Comparison of ENCODE assay signal across 10 cellular contexts in the genomic region with DNA sequence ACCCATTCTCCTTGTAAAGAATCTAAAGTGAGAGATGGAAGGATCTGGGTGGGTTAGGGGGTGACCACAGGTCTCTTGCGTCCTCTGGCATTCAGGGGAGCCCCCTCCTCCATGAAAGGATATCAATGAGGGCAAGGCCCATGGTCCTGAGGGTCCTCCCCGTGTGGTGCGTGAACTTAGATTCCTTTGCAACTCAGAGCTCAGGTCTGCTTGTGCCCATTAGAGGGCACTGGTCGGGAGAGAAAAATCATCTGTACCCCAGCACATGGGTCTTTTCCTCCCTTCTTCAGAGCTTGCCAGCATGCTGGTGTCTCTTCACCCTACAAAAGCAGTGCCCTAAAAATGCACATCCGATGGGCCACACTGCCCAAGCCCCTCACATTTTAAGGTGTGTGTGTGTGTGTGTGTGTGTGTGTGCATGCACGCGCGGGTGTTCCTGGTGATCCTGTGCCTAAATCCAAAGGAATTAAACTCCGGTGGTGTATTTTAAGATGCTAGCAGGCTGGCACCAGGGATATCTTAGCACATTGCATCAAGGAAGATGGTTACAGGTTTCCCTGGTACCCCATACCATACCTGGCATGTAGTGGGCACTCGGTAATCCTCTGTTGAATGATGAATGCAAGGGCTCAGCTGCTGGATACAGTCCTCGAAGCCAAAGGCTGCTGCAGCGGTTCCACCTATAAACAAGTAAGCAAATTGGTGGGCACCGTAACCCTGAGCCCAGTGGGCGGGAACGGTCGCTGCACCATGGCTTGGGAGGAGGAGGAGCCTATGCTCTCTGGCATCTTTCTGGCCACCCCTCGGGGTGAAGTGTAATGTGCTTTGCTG. TPM values are rescaled to one million over a fixed set of nuclear protein-coding genes. Genes with fewer than 3 reads are reported as not detected.
DNase-seq lines count a peak whose midpoint lies in the region; ATAC-seq and TF ChIP-seq lines count a peak whose summit lies in the region.
"Had no signal": no experiment of that assay in that cellular context is flagged by ENCODE, and none has a peak within 500 bp of the region (broad histone marks: within the 10 kb centered on the region; RNA-seq: fewer than 3 reads in every experiment).

No MANE protein-coding gene starts in this region.

- peak overlapping the region in 3 of 4 donors; percentile 78 to 83 (median 78) for H3K27ac ChIP-seq in gastrocnemius medialis

- peaks cover 45 to 47% of the 10 kb centered on the region in 2 donors for H3K4me1 ChIP-seq in gastrocnemius medialis

- in situ Hi-C loops in gastrocnemius medialis (cut with MboI; ENCODE audit: low sequenced_read_pairs in 4 of 4): no loop called here
- in situ Hi-C loops in GM13977 (cut with MboI; ENCODE audit: low pct_unique_long_range_greater_than_20kb, low sequenced_read_pairs, unreplicated experiment): no loop called here

- TF ChIP-seq POLR2A in gastrocnemius medialis (IDR thresholded peaks at IDR 0.05): no peak

- no peak overlapping the region for H3K4me3 Mint-ChIP-seq in WTC11
- H3K4me3 Mint-ChIP-seq: nephron progenitor cell had no signal

- no peaks in the 10 kb centered on the region for H3K27me3 ChIP-seq in gastrocnemius medialis

- DNase-seq in D341Med (ENCODE audit: low spot score) (peak; percentile 70), M059J (ENCODE audit: low read depth) (peak; percentile 28), epithelial cell of esophagus (ENCODE audit: low read depth) (no peak), gastrocnemius medialis (no peak), GM13977 (ENCODE audit: low spot score) (no peak), WTC11 (ENCODE audit: low spot score) (no peak), pons (ENCODE audit: low spot score) (no peak)
- DNase-seq: NCI-H1048, nephron progenitor cell had no signal

- no peaks in the 10 kb centered on the region for H3K36me3 Mint-ChIP-seq in WTC11

- no peaks in the 10 kb centered on the region for H3K9me3 ChIP-seq in gastrocnemius medialis

- H3K9me3 Mint-ChIP-seq in WTC11: no peaks in the 10 kb centered on the region
- H3K9me3 Mint-ChIP-seq: nephron progenitor cell had no signal

- intact Hi-C loops in gastrocnemius medialis (cut with DNase I; ENCODE audit: low total_unique reads): no loop called here

- ATAC-seq in gastrocnemius medialis (no peak), WTC11 (no peak), HG03139 (IDR thresholded peaks at IDR 0.05; ENCODE audit: unreplicated experiment) (no peak)

- H3K27me3 Mint-ChIP-seq in WTC11 (ENCODE audit: low read depth): peaks cover 58% of the 10 kb centered on the region

- H3K4me1 Mint-ChIP-seq in WTC11: peaks cover 11% of the 10 kb centered on the region

- no peaks in the 10 kb centered on the region for H3K36me3 ChIP-seq in gastrocnemius medialis

- no peak overlapping the region for H3K4me3 ChIP-seq in epithelial cell of esophagus (ENCODE audit: low read length)
- H3K4me3 ChIP-seq in gastrocnemius medialis: no peak overlapping the region

- CTCF ChIA-PET in WTC11 (lab: Charles Lee): interaction anchor here (0.7 to 5.2 kb wide), 8 partner anchors 14 to 813 kb away, joined by 3 to 51 read pairs (median 4); a partner anchor contains a TSS

- TF ChIP-seq CTCF in epithelial cell of esophagus (IDR thresholded peaks at IDR 0.05; ENCODE audit: insufficient read depth, low read depth, low read length, missing control alignments) (peak; percentile 33), gastrocnemius medialis (IDR thresholded peaks at IDR 0.05 in 4 of 5, conservative IDR thresholded peaks at IDR 0.05 in 1 of 5) (peak in 1 of 5 experiments; percentile 17), GM13977 (IDR thresholded peaks at IDR 0.05; ENCODE audit: extremely low read depth, insufficient read depth, missing control alignments) (no peak), WTC11 (IDR thresholded peaks at IDR 0.05) (no peak)

- H3K27ac Mint-ChIP-seq in WTC11: no peak overlapping the region
- H3K27ac Mint-ChIP-seq: nephron progenitor cell had no signal

- POLR2A ChIA-PET in WTC11 (lab: Charles Lee): no interaction called here

TF ChIP-seq in WTC11, 78 proteins besides CTCF, POLR2A, EP300 and RAD21:
- TF ChIP-seq, protein P1, sequence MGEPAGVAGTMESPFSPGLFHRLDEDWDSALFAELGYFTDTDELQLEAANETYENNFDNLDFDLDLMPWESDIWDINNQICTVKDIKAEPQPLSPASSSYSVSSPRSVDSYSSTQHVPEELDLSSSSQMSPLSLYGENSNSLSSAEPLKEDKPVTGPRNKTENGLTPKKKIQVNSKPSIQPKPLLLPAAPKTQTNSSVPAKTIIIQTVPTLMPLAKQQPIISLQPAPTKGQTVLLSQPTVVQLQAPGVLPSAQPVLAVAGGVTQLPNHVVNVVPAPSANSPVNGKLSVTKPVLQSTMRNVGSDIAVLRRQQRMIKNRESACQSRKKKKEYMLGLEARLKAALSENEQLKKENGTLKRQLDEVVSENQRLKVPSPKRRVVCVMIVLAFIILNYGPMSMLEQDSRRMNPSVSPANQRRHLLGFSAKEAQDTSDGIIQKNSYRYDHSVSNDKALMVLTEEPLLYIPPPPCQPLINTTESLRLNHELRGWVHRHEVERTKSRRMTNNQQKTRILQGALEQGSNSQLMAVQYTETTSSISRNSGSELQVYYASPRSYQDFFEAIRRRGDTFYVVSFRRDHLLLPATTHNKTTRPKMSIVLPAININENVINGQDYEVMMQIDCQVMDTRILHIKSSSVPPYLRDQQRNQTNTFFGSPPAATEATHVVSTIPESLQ (CRISPR knock-in tag; IDR thresholded peaks at IDR 0.05): no peak
- TF ChIP-seq ZBTB21 (CRISPR knock-in tag; IDR thresholded peaks at IDR 0.05; ENCODE audit: borderline replicate concordance) (no peak), RORB (CRISPR knock-in tag; IDR thresholded peaks at IDR 0.05) (no peak), ELF4 (CRISPR knock-in tag; IDR thresholded peaks at IDR 0.05; ENCODE audit: low read depth) (no peak)
- TF ChIP-seq, protein P2, sequence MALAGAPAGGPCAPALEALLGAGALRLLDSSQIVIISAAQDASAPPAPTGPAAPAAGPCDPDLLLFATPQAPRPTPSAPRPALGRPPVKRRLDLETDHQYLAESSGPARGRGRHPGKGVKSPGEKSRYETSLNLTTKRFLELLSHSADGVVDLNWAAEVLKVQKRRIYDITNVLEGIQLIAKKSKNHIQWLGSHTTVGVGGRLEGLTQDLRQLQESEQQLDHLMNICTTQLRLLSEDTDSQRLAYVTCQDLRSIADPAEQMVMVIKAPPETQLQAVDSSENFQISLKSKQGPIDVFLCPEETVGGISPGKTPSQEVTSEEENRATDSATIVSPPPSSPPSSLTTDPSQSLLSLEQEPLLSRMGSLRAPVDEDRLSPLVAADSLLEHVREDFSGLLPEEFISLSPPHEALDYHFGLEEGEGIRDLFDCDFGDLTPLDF (CRISPR knock-in tag; IDR thresholded peaks at IDR 0.05): no peak
- TF ChIP-seq, protein P3, sequence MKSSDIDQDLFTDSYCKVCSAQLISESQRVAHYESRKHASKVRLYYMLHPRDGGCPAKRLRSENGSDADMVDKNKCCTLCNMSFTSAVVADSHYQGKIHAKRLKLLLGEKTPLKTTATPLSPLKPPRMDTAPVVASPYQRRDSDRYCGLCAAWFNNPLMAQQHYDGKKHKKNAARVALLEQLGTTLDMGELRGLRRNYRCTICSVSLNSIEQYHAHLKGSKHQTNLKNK (CRISPR knock-in tag; IDR thresholded peaks at IDR 0.05): no peak
- TF ChIP-seq, protein P4, sequence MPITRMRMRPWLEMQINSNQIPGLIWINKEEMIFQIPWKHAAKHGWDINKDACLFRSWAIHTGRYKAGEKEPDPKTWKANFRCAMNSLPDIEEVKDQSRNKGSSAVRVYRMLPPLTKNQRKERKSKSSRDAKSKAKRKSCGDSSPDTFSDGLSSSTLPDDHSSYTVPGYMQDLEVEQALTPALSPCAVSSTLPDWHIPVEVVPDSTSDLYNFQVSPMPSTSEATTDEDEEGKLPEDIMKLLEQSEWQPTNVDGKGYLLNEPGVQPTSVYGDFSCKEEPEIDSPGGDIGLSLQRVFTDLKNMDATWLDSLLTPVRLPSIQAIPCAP (CRISPR knock-in tag; IDR thresholded peaks at IDR 0.05): no peak

RNA-seq across cellular contexts. Expression of a gene that starts 4.7 kb away (rescaled TPM):
- 4.5 and 7.0 TPM in 2 replicates for total RNA-seq in M059J (2014; rRNA removed; shearing (Covaris generic))
- 10 to 100 TPM; 11.1 to 38.6 (median 21.2) TPM for total RNA-seq in gastrocnemius medialis
- 1.5 to 2.7 TPM (median 1.7 TPM) in 3 replicates for total RNA-seq in WTC11 (2021)

RNA-seq across cellular contexts. Expression of a gene that starts 19.1 kb away (rescaled TPM):
- 70.5 and 85.3 TPM in 2 replicates for total RNA-seq in M059J (2014; rRNA removed; shearing (Covaris generic))
- total RNA-seq in gastrocnemius medialis (10 to 100 TPM; 17.5 to 38.3 (median 26.6) TPM), WTC11 (2021) (34.1 to 39.7 TPM (median 35.1 TPM) in 3 replicates)

RNA-seq across cellular contexts. Expression of a gene that starts 45.9 kb away (rescaled TPM):
- total RNA-seq in M059J (2014; rRNA removed; shearing (Covaris generic)): 1.4 and 5.0 TPM in 2 replicates
- 10 to 100 TPM in 2 of 4 donors, 1 to 10 TPM in 2; 5.1 to 14.2 (median 9.3) TPM for total RNA-seq in gastrocnemius medialis
- 40.0 to 47.5 TPM (median 41.6 TPM) in 3 replicates for total RNA-seq in WTC11 (2021)

RNA-seq across cellular contexts. Expression of a gene that starts 49.0 kb away (rescaled TPM):
- 787 and 1,162 TPM in 2 replicates for total RNA-seq in M059J (2014; rRNA removed; shearing (Covaris generic))
- 10 to 100 TPM; 15.0 to 45.9 (median 23.0) TPM for total RNA-seq in gastrocnemius medialis
- total RNA-seq in WTC11 (2021): 57.9 to 88.6 TPM (median 86.9 TPM) in 3 replicates

Comparison
In these comparisons a context has a peak if more than half of its experiments do, and no peak if none do; other contexts are left out.
1. DNase-seq: peak in D341Med (single experiment) and M059J (single experiment); none in epithelial cell of esophagus (single experiment), gastrocnemius medialis (0 of 2), GM13977 (single experiment), WTC11 (single experiment) and pons (single experiment).